15 cellular contexts compared by ENCODE assay signal in genomic region chr11:69445131-69445470, GRCh38. TPM values are rescaled to one million over a fixed set of nuclear protein-coding genes. Genes with fewer than 3 reads are reported as not detected.
DNase-seq lines count a peak whose midpoint lies in the region; ATAC-seq and TF ChIP-seq lines count a peak whose summit lies in the region.
"Had no signal": no experiment of that assay in that cellular context is flagged by ENCODE, and none has a peak within 500 bp of the region (broad histone marks: within the 10 kb centered on the region; RNA-seq: fewer than 3 reads in every experiment).

No MANE protein-coding gene starts in this region.

- H3K36me3 ChIP-seq in A673 (ENCODE audit: insufficient read depth, low read length, poor library complexity, severe bottlenecking), result no peaks in the 10 kb centered on the region

- no peak for ATAC-seq in HG03439 (IDR thresholded peaks at IDR 0.05; ENCODE audit: unreplicated experiment)
- no peak for ATAC-seq in GM18873 (IDR thresholded peaks at IDR 0.05; ENCODE audit: low FRiP score, unreplicated experiment)
- ATAC-seq: activated CD8-positive, alpha-beta T cell treated with anti-CD3 and anti-CD28 coated beads for 36 hours; left colon had no signal

- no peaks in the 10 kb centered on the region for H3K36me3 Mint-ChIP-seq in progenitor cell of endocrine pancreas (ENCODE audit: insufficient read depth)
- H3K36me3 Mint-ChIP-seq: activated naive CD4-positive, alpha-beta T cell treated with anti-CD3 and anti-CD28 coated beads, Interleukin-2, amount 10 ng/mL, durations not matched to agents 7 days and 5 days had no signal

- POLR2A ChIA-PET in A673 (lab: Charles Lee; ENCODE audit: low non-redundant PET), result no interaction called here

- no peak overlapping the region for H3K4me3 ChIP-seq in A673 (ENCODE audit: low read depth, low read length, poor library complexity, severe bottlenecking)

- H3K27ac ChIP-seq in A673 (ENCODE audit: low read depth, low read length, poor library complexity, severe bottlenecking), result peak overlapping the region; percentile 27
- H3K27ac ChIP-seq in epithelial cell of prostate, result peak overlapping the region; percentile 83

- H3K27me3 Mint-ChIP-seq in progenitor cell of endocrine pancreas, result no peaks in the 10 kb centered on the region

- intact Hi-C loops in A673 (cut with micrococcal nuclease; ENCODE audit: unreplicated experiment), result no loop called here

- no peak overlapping the region for H3K4me3 Mint-ChIP-seq in progenitor cell of endocrine pancreas (ENCODE audit: low read depth)
- H3K4me3 Mint-ChIP-seq: activated CD8-positive, alpha-beta T cell treated with anti-CD3 and anti-CD28 coated beads for 36 hours; activated naive CD4-positive, alpha-beta T cell treated with anti-CD3 and anti-CD28 coated beads, Interleukin-2, amount 10 ng/mL, durations not matched to agents 7 days and 5 days had no signal

- no peaks in the 10 kb centered on the region for H3K9me3 Mint-ChIP-seq in progenitor cell of endocrine pancreas (ENCODE audit: low read depth)
- H3K9me3 Mint-ChIP-seq: activated CD8-positive, alpha-beta T cell treated with anti-CD3 and anti-CD28 coated beads for 36 hours; activated naive CD4-positive, alpha-beta T cell treated with anti-CD3 and anti-CD28 coated beads, Interleukin-2, amount 10 ng/mL, durations not matched to agents 7 days and 5 days had no signal

- H3K4me1 Mint-ChIP-seq in progenitor cell of endocrine pancreas (ENCODE audit: low read depth), result peaks cover 21% of the 10 kb centered on the region

- no peaks in the 10 kb centered on the region for H3K27me3 ChIP-seq in A673 (replicated peaks; ENCODE audit: insufficient read depth, low read depth, low read length, poor library complexity)

- H3K9me3 ChIP-seq in A673 (ENCODE audit: low read depth, low read length, poor library complexity, severe bottlenecking), result no peaks in the 10 kb centered on the region

- peak overlapping the region; percentile 79 for H3K27ac Mint-ChIP-seq in progenitor cell of endocrine pancreas
- H3K27ac Mint-ChIP-seq: activated CD8-positive, alpha-beta T cell treated with anti-CD3 and anti-CD28 coated beads for 36 hours; activated naive CD4-positive, alpha-beta T cell treated with anti-CD3 and anti-CD28 coated beads, Interleukin-2, amount 10 ng/mL, durations not matched to agents 7 days and 5 days had no signal

- BruUV-seq in A673 (replicated peaks; lab: Mats Ljungman, UMichigan), result no TSS peak

- CTCF ChIA-PET in A673 (lab: Charles Lee), result no interaction called here

- DNase-seq in A673 (ENCODE audit: low spot score) (no peak), NOMO-1 (lab: John Stamatoyannopoulos, UW; ENCODE audit: unreplicated experiment in 2 of 2) (peak; percentile 33 to 72), epithelial cell of prostate (ENCODE audit: low read depth, low spot score) (no peak), progenitor cell of endocrine pancreas (ENCODE audit: low spot score, unreplicated experiment) (no peak), NCI-H748 (lab: John Stamatoyannopoulos, UW; ENCODE audit: unreplicated experiment) (no peak)
- no peak for DNase-seq in stimulated activated CD4-positive, alpha-beta T cell treated with anti-CD3 and anti-CD28 coated beads, Interleukin-4, amount 100 ng/mL, for 1 hour
- DNase-seq: activated CD8-positive, alpha-beta T cell treated with anti-CD3 and anti-CD28 coated beads for 36 hours; activated naive CD4-positive, alpha-beta T cell treated with anti-CD3 and anti-CD28 coated beads, Interleukin-2, amount 10 ng/mL, durations not matched to agents 7 days and 5 days; NCI-H1092 treated with DMSO at 0.1 percent for 48 hours; NCI-H524 treated with DMSO at 0.1 percent for 48 hours had no signal

- no peak for TF ChIP-seq CTCF in A673 (conservative IDR thresholded peaks at IDR 0.05; ENCODE audit: low read depth, low read length)
- no peak for TF ChIP-seq CTCF in progenitor cell of endocrine pancreas (IDR thresholded peaks at IDR 0.05; ENCODE audit: unreplicated experiment)

- H3K4me1 ChIP-seq in A673 (ENCODE audit: insufficient read depth, low read length, poor library complexity, severe bottlenecking), result peaks cover 29% of the 10 kb centered on the region

RNA-seq across cellular contexts. Expression of gene LINC01488, which starts 36.4 kb away (rescaled TPM):
- not detected in 2 replicates for total RNA-seq in A673 (2021)
- 1.3 and 1.4 TPM in 2 replicates for total RNA-seq in progenitor cell of endocrine pancreas
- total RNA-seq: activated CD8-positive, alpha-beta T cell treated with anti-CD3 and anti-CD28 coated beads for 36 hours; G401; left colon; omental fat pad had no signal

Comparison
In these comparisons a context has a peak if more than half of its experiments do, and no peak if none do; other contexts are left out.
1. DNase-seq: peak in NOMO-1 (2 of 2); none in A673 (single experiment), epithelial cell of prostate (single experiment), progenitor cell of endocrine pancreas (single experiment), NCI-H748 (single experiment) and stimulated activated CD4-positive, alpha-beta T cell treated with anti-CD3 and anti-CD28 coated beads, Interleukin-4, amount 100 ng/mL, for 1 hour (single experiment).